ENCODE assay signal across 8 cellular contexts in the genomic region with DNA sequence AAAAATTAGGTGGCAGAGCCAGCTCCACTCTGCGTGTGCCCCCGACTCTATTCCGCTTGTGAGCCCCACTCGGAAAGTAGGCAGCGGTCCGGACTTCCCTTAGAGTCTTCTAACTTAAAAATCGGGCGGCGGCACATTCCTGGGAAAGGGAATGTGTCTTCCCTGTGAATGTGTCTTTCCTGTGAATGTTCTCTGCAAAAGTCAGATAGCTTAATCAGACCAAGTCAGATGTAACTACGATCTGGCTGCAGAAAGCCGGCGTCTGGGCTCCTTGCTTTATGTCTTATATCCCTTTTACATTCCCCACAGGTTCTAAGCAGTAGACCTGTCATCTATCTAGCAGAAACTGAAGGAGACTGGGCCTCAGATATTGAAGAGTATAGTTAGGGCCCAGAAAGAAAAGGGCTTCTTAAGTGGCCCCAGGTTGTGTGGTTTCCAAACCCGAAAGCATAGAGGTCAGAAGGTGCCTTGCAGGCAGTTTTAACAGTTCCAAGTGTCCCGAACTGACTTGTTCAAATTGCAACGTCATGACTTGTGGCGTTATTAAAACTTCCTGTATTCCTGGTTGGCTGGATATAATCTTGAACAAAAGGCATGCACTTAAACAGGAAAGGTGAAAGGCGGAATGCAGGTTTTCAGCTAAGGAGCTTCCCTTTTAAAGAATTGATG. TPM values are rescaled to one million over a fixed set of nuclear protein-coding genes. Genes with fewer than 3 reads are reported as not detected.
DNase-seq lines count a peak whose midpoint lies in the region; ATAC-seq and TF ChIP-seq lines count a peak whose summit lies in the region.

No MANE protein-coding gene starts in this region.

- no peak for TF ChIP-seq POLR2A in Peyer's patch (IDR thresholded peaks at IDR 0.05)

- ATAC-seq in HG02885 (IDR thresholded peaks at IDR 0.05; ENCODE audit: poor library complexity, unreplicated experiment) (peak; percentile 31), HG03139 (IDR thresholded peaks at IDR 0.05; ENCODE audit: unreplicated experiment) (no peak)
- peak; percentile 49 for ATAC-seq in stimulated activated memory B cell treated with anti-CD40 and anti-IgM and Interleukin-4, amounts not matched to agents 10 μg/mL and 1 μg/mL and 100 μg/mL, for 72 hours

- no peaks in the 10 kb centered on the region for H3K9me3 Mint-ChIP-seq in activated naive CD4-positive, alpha-beta T cell treated with anti-CD3 and anti-CD28 coated beads for 36 hours
- H3K9me3 Mint-ChIP-seq in stimulated activated memory B cell treated with anti-CD40 and anti-IgM and Interleukin-4, amounts not matched to agents 10 μg/mL and 1 μg/mL and 100 μg/mL, for 72 hours = no peaks in the 10 kb centered on the region

- peak overlapping the region; percentile 63 to 97 (median 88) for H3K4me3 ChIP-seq in Peyer's patch

- peak; percentile 26 for DNase-seq in activated naive CD4-positive, alpha-beta T cell treated with anti-CD3 and anti-CD28 coated beads for 36 hours
- DNase-seq in activated naive CD4-positive, alpha-beta T cell (lab: John Stamatoyannopoulos, UW) = no peak
- DNase-seq in Peyer's patch (no peak), kidney glomerular epithelial cell (lab: John Stamatoyannopoulos, UW) (peak; percentile 50)
- peak; percentile 17 for DNase-seq in central memory CD4-positive, alpha-beta T cell

- H3K27ac ChIP-seq in Peyer's patch = peak overlapping the region; percentile 89 to 99 (median 94)

- peaks cover 57% of the 10 kb centered on the region for H3K4me1 Mint-ChIP-seq in activated naive CD4-positive, alpha-beta T cell treated with anti-CD3 and anti-CD28 coated beads for 36 hours (ENCODE audit: low read depth)
- H3K4me1 Mint-ChIP-seq in stimulated activated memory B cell treated with anti-CD40 and anti-IgM and Interleukin-4, amounts not matched to agents 10 μg/mL and 1 μg/mL and 100 μg/mL, for 72 hours = peaks cover 70% of the 10 kb centered on the region

- intact Hi-C loops in activated naive CD4-positive, alpha-beta T cell treated with anti-CD3 and anti-CD28 coated beads for 36 hours (cut with micrococcal nuclease) = loop anchor here (1.0 to 10.0 kb wide), 8 partner anchors 113 to 1171 kb away; partner anchors contain the start of genes DNAJA2, ORC6 and VPS35

- peaks cover 10% of the 10 kb centered on the region for H3K36me3 Mint-ChIP-seq in activated naive CD4-positive, alpha-beta T cell treated with anti-CD3 and anti-CD28 coated beads for 36 hours (ENCODE audit: low read depth)
- H3K36me3 Mint-ChIP-seq in stimulated activated memory B cell treated with anti-CD40 and anti-IgM and Interleukin-4, amounts not matched to agents 10 μg/mL and 1 μg/mL and 100 μg/mL, for 72 hours = peaks cover 35% of the 10 kb centered on the region

- peak in 3 of 6 experiments; percentile 9 to 20 (median 17) for TF ChIP-seq CTCF in Peyer's patch (IDR thresholded peaks at IDR 0.05)

- CTCF ChIA-PET in activated naive CD4-positive, alpha-beta T cell treated with anti-CD3 and anti-CD28 coated beads for 36 hours (lab: Charles Lee) = interaction anchor here (1.0 to 1.2 kb wide), 3 partner anchors 14 to 424 kb away, joined by 3 read pairs; partner anchors contain the start of gene NETO2

- no peaks in the 10 kb centered on the region for H3K27me3 ChIP-seq in Peyer's patch

- peak overlapping the region; percentile 92 for H3K4me3 Mint-ChIP-seq in activated naive CD4-positive, alpha-beta T cell treated with anti-CD3 and anti-CD28 coated beads for 36 hours
- peak overlapping the region; percentile 97 for H3K4me3 Mint-ChIP-seq in stimulated activated memory B cell treated with anti-CD40 and anti-IgM and Interleukin-4, amounts not matched to agents 10 μg/mL and 1 μg/mL and 100 μg/mL, for 72 hours

- peaks cover 0 to 11% (median 0%) of the 10 kb centered on the region in 3 donors for H3K36me3 ChIP-seq in Peyer's patch

- no peaks in the 10 kb centered on the region for H3K27me3 Mint-ChIP-seq in activated naive CD4-positive, alpha-beta T cell treated with anti-CD3 and anti-CD28 coated beads for 36 hours (ENCODE audit: low read depth)
- no peaks in the 10 kb centered on the region for H3K27me3 Mint-ChIP-seq in stimulated activated memory B cell treated with anti-CD40 and anti-IgM and Interleukin-4, amounts not matched to agents 10 μg/mL and 1 μg/mL and 100 μg/mL, for 72 hours

- H3K27ac Mint-ChIP-seq in activated naive CD4-positive, alpha-beta T cell treated with anti-CD3 and anti-CD28 coated beads for 36 hours = peak overlapping the region; percentile 88
- peak overlapping the region; percentile 90 for H3K27ac Mint-ChIP-seq in stimulated activated memory B cell treated with anti-CD40 and anti-IgM and Interleukin-4, amounts not matched to agents 10 μg/mL and 1 μg/mL and 100 μg/mL, for 72 hours

- no peaks in the 10 kb centered on the region for H3K9me3 ChIP-seq in Peyer's patch

- H3K4me1 ChIP-seq in Peyer's patch = peaks cover 0 to 38% (median 8%) of the 10 kb centered on the region in 4 donors

RNA-seq across cellular contexts. Expression of gene PHKB, which starts 0.6 kb away (rescaled TPM):
- total RNA-seq in activated naive CD4-positive, alpha-beta T cell treated with anti-CD3 and anti-CD28 coated beads for 36 hours = 10 to 100 TPM; 22.5 to 25.3 TPM
- total RNA-seq in Peyer's patch = 100 to 1,000 TPM; 124 to 180 (median 142) TPM

RNA-seq across cellular contexts. Expression of gene ITFG1, which starts 0.9 kb away (rescaled TPM):
- 10 to 100 TPM; 17.6 to 18.3 TPM for total RNA-seq in activated naive CD4-positive, alpha-beta T cell treated with anti-CD3 and anti-CD28 coated beads for 36 hours
- 10 to 100 TPM; 36.3 to 67.6 (median 56.1) TPM for total RNA-seq in Peyer's patch

Comparison
In these comparisons a context has a peak if more than half of its experiments do, and no peak if none do; other contexts are left out.
1. DNase-seq: peak in activated naive CD4-positive, alpha-beta T cell treated with anti-CD3 and anti-CD28 coated beads for 36 hours (single experiment), central memory CD4-positive, alpha-beta T cell (single experiment) and kidney glomerular epithelial cell (single experiment); none in activated naive CD4-positive, alpha-beta T cell (0 of 4) and Peyer's patch (0 of 3).
2. RNA of gene PHKB, which starts 0.6 kb away (total RNA-seq): 124 to 180 TPM in Peyer's patch; 22.5 to 25.3 TPM in activated naive CD4-positive, alpha-beta T cell treated with anti-CD3 and anti-CD28 coated beads for 36 hours; every median in the first group is over 4 times any median in the second.